In genomic region chr1:67748630-67749029, GRCh38 we compare ENCODE assay signal across 1 cellular context.
TF ChIP-seq lines count a peak whose summit lies in the region.

No MANE protein-coding gene starts in this region.

TF ChIP-seq in K562, 482 proteins besides CTCF, POLR2A, EP300 and RAD21 (continued from another document):
- no peak for TF ChIP-seq CREB3 (tag; conservative IDR thresholded peaks at IDR 0.05; ENCODE audit: low read depth)
- no peak for TF ChIP-seq BRD4 (IDR thresholded peaks at IDR 0.05)
- TF ChIP-seq ETS2 (tag; IDR thresholded peaks at IDR 0.05; ENCODE audit: borderline replicate concordance, poor library complexity, severe bottlenecking), result no peak
- no peak for TF ChIP-seq GABPA (tag; conservative IDR thresholded peaks at IDR 0.05; ENCODE audit: low read depth)
